10 cellular contexts compared by ENCODE assay signal in the genomic region with DNA sequence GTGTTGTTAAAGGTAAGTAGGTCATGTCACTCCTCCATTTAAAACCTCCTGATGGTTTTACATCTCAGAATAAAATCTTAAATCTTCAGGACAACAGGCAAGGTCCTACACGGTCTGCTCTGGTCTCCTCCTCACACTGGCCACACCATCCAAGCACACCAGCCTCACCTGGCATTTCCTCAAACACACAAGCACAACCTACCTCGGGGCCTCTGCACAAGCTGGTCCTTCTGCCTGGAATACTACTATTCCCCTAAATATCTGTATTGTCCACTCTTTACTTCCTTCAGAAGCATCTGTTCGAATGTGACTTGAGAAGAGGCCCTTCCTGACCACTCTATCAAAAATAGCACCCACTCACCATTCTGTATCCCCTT. TPM values are rescaled to one million over a fixed set of nuclear protein-coding genes. Genes with fewer than 3 reads are reported as not detected.
DNase-seq lines count a peak whose midpoint lies in the region; ATAC-seq and TF ChIP-seq lines count a peak whose summit lies in the region.
"Had no signal": no experiment of that assay in that cellular context is flagged by ENCODE, and none has a peak within 500 bp of the region (broad histone marks: within the 10 kb centered on the region; RNA-seq: fewer than 3 reads in every experiment).

No MANE protein-coding gene starts in this region.

- WGBS in IMR-90 (ENCODE audit: extremely low coverage in 2 of 2, insufficient read length in 1 of 2), 2 experiments = 90% methylated on average over 2 of the region's 3 CpGs; no CpG with 5 or more reads in 1 of the 2 experiments

- no peak overlapping the region for H4K5ac ChIP-seq in IMR-90 (ENCODE audit: low read depth, low read length)

- H3K4me3 Mint-ChIP-seq in neural crest cell = peak overlapping the region; percentile 89

- H2BK5ac ChIP-seq in IMR-90 (ENCODE audit: low read depth, low read length, poor library complexity, severe bottlenecking) = no peak overlapping the region

- H3K9me3 ChIP-seq in BLaER1 (no peaks in the 10 kb centered on the region), IMR-90 (ENCODE audit: control insufficient read depth, insufficient read depth, low read length) (no peaks in the 10 kb centered on the region)
- H3K9me3 ChIP-seq: upper lobe of left lung had no signal

- H4K91ac ChIP-seq in IMR-90 (ENCODE audit: insufficient read depth, low read depth, low read length) = no peak overlapping the region

- no peaks in the 10 kb centered on the region for H3K27me3 Mint-ChIP-seq in neural crest cell (ENCODE audit: low read depth)

- TF ChIP-seq RAD21 in IMR-90 (IDR thresholded peaks at IDR 0.05; ENCODE audit: low read length) = no peak

- peaks cover 14 to 60% of the 10 kb centered on the region in 2 experiments for H3K79me1 ChIP-seq in IMR-90 (ENCODE audit: low read depth in 1 of 2, low read length in 2 of 2)

- H3K27ac ChIP-seq in BLaER1 (no peak overlapping the region), IMR-90 (ENCODE audit: insufficient read depth, low read length) (no peak overlapping the region), cingulate gyrus (ENCODE audit: low read depth, low read length) (peak overlapping the region; percentile 16)

- ATAC-seq in IMR-90 (ENCODE audit: low read depth) = no peak
- no peak for ATAC-seq in GM18861 (IDR thresholded peaks at IDR 0.05; ENCODE audit: unreplicated experiment)

- H3K36me3 ChIP-seq in BLaER1 (peaks cover 11% of the 10 kb centered on the region), IMR-90 (ENCODE audit: control insufficient read depth, insufficient read depth, low read length) (peaks cover 2% of the 10 kb centered on the region; the same call in 1 of the 2 replicates)

- POLR2A ChIA-PET in IMR-90 (lab: Charles Lee; ENCODE audit: unreplicated experiment) = no interaction called here

- no peak overlapping the region for H3K4ac ChIP-seq in IMR-90 (ENCODE audit: low read depth, low read length)

- H2AFZ ChIP-seq in IMR-90 (replicated peaks; ENCODE audit: low read length, poor library complexity) = no peak overlapping the region

- CTCF ChIA-PET in IMR-90 (lab: Yijun Ruan, JAX) = interaction anchor here (1.1 to 1.4 kb wide), 2 partner anchors 72 to 182 kb away, joined by 3 to 10 read pairs; no protein-coding TSS in a partner anchor

- H2BK120ac ChIP-seq in IMR-90 (ENCODE audit: low read depth, low read length) = no peak overlapping the region

- H3K4me2 ChIP-seq in BLaER1 (peak overlapping the region; percentile 99), IMR-90 (ENCODE audit: low read depth, low read length) (peak overlapping the region; percentile 3; the same call in 1 of the 2 replicates)

- no peak overlapping the region for H2BK15ac ChIP-seq in IMR-90 (ENCODE audit: low read depth, low read length)

- no peak overlapping the region for H2AK5ac ChIP-seq in IMR-90 (ENCODE audit: low read depth, low read length)

- no peak overlapping the region for H2BK20ac ChIP-seq in IMR-90 (ENCODE audit: low read depth, low read length)

- H4K8ac ChIP-seq in IMR-90 (ENCODE audit: low read depth in 2 of 2, low read length in 2 of 2) = no peak overlapping the region

- H3K14ac ChIP-seq in IMR-90 (replicated peaks; ENCODE audit: low read depth, low read length) = no peak overlapping the region

- intact Hi-C loops in IMR-90 (cut with micrococcal nuclease) = loop anchor here (2.0 to 5.0 kb wide), 3 partner anchors 62 to 277 kb away; a partner anchor contains a TSS

- H3K56ac ChIP-seq in IMR-90 (ENCODE audit: extremely low read depth, insufficient read depth, low read length) = no peak overlapping the region

- no peak overlapping the region for H3K4me3 ChIP-seq in BLaER1
- no peak overlapping the region for H3K4me3 ChIP-seq in IMR-90 (ENCODE audit: insufficient read depth, low read depth, low read length)

- no peak overlapping the region for H3K18ac ChIP-seq in IMR-90 (ENCODE audit: low read depth, low read length)

- no peak overlapping the region for H3K27ac Mint-ChIP-seq in neural crest cell (ENCODE audit: unreplicated experiment)

- H3K9ac ChIP-seq in BLaER1 (no peak overlapping the region), IMR-90 (ENCODE audit: low read depth, low read length) (no peak overlapping the region)

- H2AK9ac ChIP-seq in IMR-90 (replicated peaks; ENCODE audit: low read depth, low read length, poor library complexity) = no peak overlapping the region

- H3K9me3 Mint-ChIP-seq in neural crest cell = no peaks in the 10 kb centered on the region

- no peak for DNase-seq in IMR-90
- DNase-seq in neural crest cell (ENCODE audit: low read depth, low spot score) = no peak
- DNase-seq in NCI-H82 (lab: John Stamatoyannopoulos, UW) = no peak
- DNase-seq in KBM-7 = no peak
- no peak for DNase-seq in NCI-H446 treated with DMSO at 0.1 percent for 48 hours (lab: John Stamatoyannopoulos, UW)
- DNase-seq: upper lobe of left lung had no signal

- H3K4me1 Mint-ChIP-seq in neural crest cell = peaks cover 41% of the 10 kb centered on the region

- H3K23ac ChIP-seq in IMR-90 (ENCODE audit: low read depth, low read length) = peak overlapping the region; percentile 69; the same call in 1 of the 2 replicates

- dilution Hi-C loops in IMR-90 (cut with HindIII; ENCODE audit: low sequenced_read_pairs, unreplicated experiment) = no loop called here

- H3K4me1 ChIP-seq in BLaER1 (peaks cover 55% of the 10 kb centered on the region), IMR-90 (ENCODE audit: control insufficient read depth, insufficient read depth, low read length) (peaks cover 4% of the 10 kb centered on the region; the same call in 1 of the 2 replicates)

- H3K27me3 ChIP-seq in BLaER1 (no peaks in the 10 kb centered on the region), IMR-90 (ENCODE audit: control insufficient read depth, insufficient read depth, low read length) (no peaks in the 10 kb centered on the region)
- H3K27me3 ChIP-seq: upper lobe of left lung had no signal

- TF ChIP-seq POLR2A in IMR-90 (IDR thresholded peaks at IDR 0.05; ENCODE audit: low read depth, low read length) = no peak

- TF ChIP-seq CTCF in IMR-90 (conservative IDR thresholded peaks at IDR 0.05; ENCODE audit: low read depth, low read length) (no peak), neural crest cell (conservative IDR thresholded peaks at IDR 0.05) (no peak)

- H3K9me1 ChIP-seq in IMR-90 (ENCODE audit: insufficient read depth, low read length) = peaks cover 8% of the 10 kb centered on the region

- in situ Hi-C loops in IMR-90 (cut with MboI; ENCODE audit: low sequenced_read_pairs) = no loop called here
- in situ Hi-C loops in KBM-7 (cut with MboI; ENCODE audit: low pct_unique_long_range_greater_than_20kb, low sequenced_read_pairs) = no loop called here

- no TSS peak for BruUV-seq in IMR-90 (replicated peaks; lab: Mats Ljungman, UMichigan)

- no peaks in the 10 kb centered on the region for H3K36me3 Mint-ChIP-seq in neural crest cell (ENCODE audit: low read depth)

- peaks cover 66% of the 10 kb centered on the region for H4K20me1 ChIP-seq in BLaER1
- peaks cover 56% of the 10 kb centered on the region for H4K20me1 ChIP-seq in IMR-90 (ENCODE audit: insufficient read depth, low read length)

TF ChIP-seq in IMR-90, 13 proteins besides CTCF, POLR2A, EP300 and RAD21 (continues in another document):
- TF ChIP-seq RFX5 (IDR thresholded peaks at IDR 0.05; ENCODE audit: low read depth, low read length) (no peak), CHD1 (IDR thresholded peaks at IDR 0.05; ENCODE audit: low read depth, low read length) (no peak), RCOR1 (IDR thresholded peaks at IDR 0.05; ENCODE audit: insufficient replicate concordance, low read length) (no peak), BHLHE40 (IDR thresholded peaks at IDR 0.05; ENCODE audit: low read depth, low read length) (no peak), SMC3 (IDR thresholded peaks at IDR 0.05; ENCODE audit: low read depth, low read length) (no peak), MAFK (IDR thresholded peaks at IDR 0.05; ENCODE audit: low read depth, low read length) (no peak), MXI1 (IDR thresholded peaks at IDR 0.05; ENCODE audit: borderline replicate concordance, low read depth, low read length) (no peak), FOS (IDR thresholded peaks at IDR 0.05; ENCODE audit: low read depth, low read length) (no peak), MAZ (IDR thresholded peaks at IDR 0.05; ENCODE audit: borderline replicate concordance, low read depth, low read length) (no peak)
- TF ChIP-seq, protein P1, sequence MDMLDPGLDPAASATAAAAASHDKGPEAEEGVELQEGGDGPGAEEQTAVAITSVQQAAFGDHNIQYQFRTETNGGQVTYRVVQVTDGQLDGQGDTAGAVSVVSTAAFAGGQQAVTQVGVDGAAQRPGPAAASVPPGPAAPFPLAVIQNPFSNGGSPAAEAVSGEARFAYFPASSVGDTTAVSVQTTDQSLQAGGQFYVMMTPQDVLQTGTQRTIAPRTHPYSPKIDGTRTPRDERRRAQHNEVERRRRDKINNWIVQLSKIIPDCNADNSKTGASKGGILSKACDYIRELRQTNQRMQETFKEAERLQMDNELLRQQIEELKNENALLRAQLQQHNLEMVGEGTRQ (IDR thresholded peaks at IDR 0.05; ENCODE audit: low read depth, low read length) = no peak

RNA-seq across cellular contexts. Expression of a gene that starts 1.8 kb away (rescaled TPM):
- total RNA-seq in IMR-90 (2012; rRNA removed) = 25.8 and 35.0 TPM in 2 replicates
- polyA plus RNA-seq in IMR-90 (2012; rRNA removed) = 56.6 and 58.9 TPM in 2 replicates
- polyA plus RNA-seq in IMR-90 (2012; cell fraction: cytosol; rRNA removed) = 27.6 and 41.5 TPM in 2 replicates
- polyA plus RNA-seq in IMR-90 (2012; cell fraction: nucleus; rRNA removed; ENCODE audit: low replicate concordance) = 133 and 180 TPM in 2 replicates
- total RNA-seq in neural crest cell = 54.0 TPM in 2 replicates

RNA-seq across cellular contexts. Expression of a gene that starts 1.8 kb away (rescaled TPM):
- 0.56 and 0.90 TPM in 2 replicates for total RNA-seq in IMR-90 (2012; rRNA removed)
- polyA plus RNA-seq in IMR-90 (2012; rRNA removed) = 1.6 and 1.8 TPM in 2 replicates
- polyA plus RNA-seq in IMR-90 (2012; cell fraction: cytosol; rRNA removed) = 0.38 and 0.93 TPM in 2 replicates
- 10.7 and 13.0 TPM in 2 replicates for polyA plus RNA-seq in IMR-90 (2012; cell fraction: nucleus; rRNA removed; ENCODE audit: low replicate concordance)
- 6.8 and 8.2 TPM in 2 replicates for total RNA-seq in neural crest cell

RNA-seq across cellular contexts. Expression of a gene that starts 47.7 kb away (rescaled TPM):
- total RNA-seq in IMR-90 (2012; rRNA removed) (22.8 TPM in 2 replicates), neural crest cell (2.4 TPM in 2 replicates)
- polyA plus RNA-seq in IMR-90 (2012; rRNA removed) = 16.5 and 23.1 TPM in 2 replicates
- polyA plus RNA-seq in IMR-90 (2012; cell fraction: cytosol; rRNA removed) = 22.5 and 41.4 TPM in 2 replicates
- polyA plus RNA-seq in IMR-90 (2012; cell fraction: nucleus; rRNA removed; ENCODE audit: low replicate concordance) = 80.9 and 92.7 TPM in 2 replicates

RNA-seq across cellular contexts. Expression of a gene that starts 53.9 kb away (rescaled TPM):
- total RNA-seq in IMR-90 (2012; rRNA removed) = 41.2 and 68.6 TPM in 2 replicates
- polyA plus RNA-seq in IMR-90 (2012; rRNA removed) = 10.7 and 14.4 TPM in 2 replicates
- polyA plus RNA-seq in IMR-90 (2012; cell fraction: cytosol; rRNA removed) = 3.9 and 5.7 TPM in 2 replicates
- 3.1 and 26.6 TPM in 2 replicates for polyA plus RNA-seq in IMR-90 (2012; cell fraction: nucleus; rRNA removed; ENCODE audit: low replicate concordance)
- 44.7 and 47.2 TPM in 2 replicates for total RNA-seq in neural crest cell

RNA-seq across cellular contexts. Expression of a gene that starts 53.9 kb away (rescaled TPM):
- total RNA-seq in IMR-90 (2012; rRNA removed) (under 0.01 TPM in 1 of 2 replicates, not detected in the other), neural crest cell (0.48 and 0.63 TPM in 2 replicates)
- 0.02 TPM in 1 of 2 replicates, not detected in the other for polyA plus RNA-seq in IMR-90 (2012; rRNA removed)
- not detected in 2 replicates for polyA plus RNA-seq in IMR-90 (2012; cell fraction: cytosol; rRNA removed)
- 0.01 and 0.14 TPM in 2 replicates for polyA plus RNA-seq in IMR-90 (2012; cell fraction: nucleus; rRNA removed; ENCODE audit: low replicate concordance)
- total RNA-seq: G401 had no signal
